In genomic region chr16:15886078-15886477, GRCh38 we compare ENCODE assay signal across 16 cellular contexts. TPM values are rescaled to one million over a fixed set of nuclear protein-coding genes. Genes with fewer than 3 reads are reported as not detected.
DNase-seq lines count a peak whose midpoint lies in the region; ATAC-seq and TF ChIP-seq lines count a peak whose summit lies in the region.
"Had no signal": no experiment of that assay in that cellular context is flagged by ENCODE, and none has a peak within 500 bp of the region (broad histone marks: within the 10 kb centered on the region; RNA-seq: fewer than 3 reads in every experiment).

No MANE protein-coding gene starts in this region.

- no peaks in the 10 kb centered on the region for H3K9me3 ChIP-seq in MG63
- H3K9me3 ChIP-seq: heart left ventricle had no signal

- H3K9me3 Mint-ChIP-seq in activated CD4-positive, alpha-beta T cell treated with anti-CD3 and anti-CD28 coated beads, Interleukin-2, amount 10 ng/mL, durations not matched to agents 24 days and 14 days, result no peaks in the 10 kb centered on the region
- H3K9me3 Mint-ChIP-seq in brain, result no peaks in the 10 kb centered on the region
- no peaks in the 10 kb centered on the region for H3K9me3 Mint-ChIP-seq in osteocyte (ENCODE audit: unreplicated experiment)

- H3K27me3 ChIP-seq in MG63, result no peaks in the 10 kb centered on the region
- H3K27me3 ChIP-seq: heart left ventricle had no signal

- intact Hi-C loops in activated CD4-positive, alpha-beta T cell treated with anti-CD3 and anti-CD28 coated beads, Interleukin-2, amount 10 ng/mL, durations not matched to agents 24 days and 14 days (cut with micrococcal nuclease), result no loop called here

- H3K36me3 ChIP-seq in MG63, result peaks cover 56% of the 10 kb centered on the region

- peak overlapping the region; percentile 66 for H3K27ac Mint-ChIP-seq in activated CD4-positive, alpha-beta T cell treated with anti-CD3 and anti-CD28 coated beads, Interleukin-2, amount 10 ng/mL, durations not matched to agents 24 days and 14 days
- H3K27ac Mint-ChIP-seq in brain, result peak overlapping the region in 3 of 5 experiments; percentile 19 to 55 (median 37)
- H3K27ac Mint-ChIP-seq in osteocyte (ENCODE audit: unreplicated experiment), result peak overlapping the region; percentile 20

- H3K27me3 Mint-ChIP-seq in activated CD4-positive, alpha-beta T cell treated with anti-CD3 and anti-CD28 coated beads, Interleukin-2, amount 10 ng/mL, durations not matched to agents 24 days and 14 days, result no peaks in the 10 kb centered on the region
- no peaks in the 10 kb centered on the region for H3K27me3 Mint-ChIP-seq in brain
- H3K27me3 Mint-ChIP-seq in osteocyte (ENCODE audit: unreplicated experiment), result no peaks in the 10 kb centered on the region

- H3K4me3 ChIP-seq in MG63, result peak overlapping the region; percentile 5; the same call in 1 of the 2 replicates
- H3K4me3 ChIP-seq: heart left ventricle had no signal

- no peak for DNase-seq in activated CD4-positive, alpha-beta T cell treated with anti-CD3 and anti-CD28 coated beads, Interleukin-2, amount 10 ng/mL, durations not matched to agents 24 days and 14 days
- no peak for DNase-seq in activated CD4-positive, alpha-beta T cell treated with anti-CD3 and anti-CD28 coated beads, Interleukin-2, amount 50 U/mL, for 1 hour
- DNase-seq in MG63, result no peak
- DNase-seq in osteocyte (ENCODE audit: extremely low spot score, unreplicated experiment), result no peak
- no peak for DNase-seq in NOMO-1 (lab: John Stamatoyannopoulos, UW; ENCODE audit: unreplicated experiment in 2 of 2)
- no peak for DNase-seq in NCI-H82 treated with DMSO at 0.1 percent for 48 hours (lab: John Stamatoyannopoulos, UW; ENCODE audit: unreplicated experiment)
- DNase-seq: ACHN, caudate nucleus, DMS153, heart left ventricle, left colon, NCI-H2107 had no signal

- H3K4me3 Mint-ChIP-seq in activated CD4-positive, alpha-beta T cell treated with anti-CD3 and anti-CD28 coated beads, Interleukin-2, amount 10 ng/mL, durations not matched to agents 24 days and 14 days, result peak overlapping the region; percentile 29
- H3K4me3 Mint-ChIP-seq in brain (peak overlapping the region; percentile 24 to 72 (median 71)), osteocyte (ENCODE audit: unreplicated experiment) (peak overlapping the region; percentile 24)

- peaks cover 25% of the 10 kb centered on the region for H3K36me3 Mint-ChIP-seq in activated CD4-positive, alpha-beta T cell treated with anti-CD3 and anti-CD28 coated beads, Interleukin-2, amount 10 ng/mL, durations not matched to agents 24 days and 14 days (ENCODE audit: low read depth)
- H3K36me3 Mint-ChIP-seq in brain, result peaks cover 33% of the 10 kb centered on the region
- peaks cover 17% of the 10 kb centered on the region for H3K36me3 Mint-ChIP-seq in osteocyte (ENCODE audit: unreplicated experiment)

- H3K4me1 Mint-ChIP-seq in activated CD4-positive, alpha-beta T cell treated with anti-CD3 and anti-CD28 coated beads, Interleukin-2, amount 10 ng/mL, durations not matched to agents 24 days and 14 days, result peaks cover 31% of the 10 kb centered on the region
- H3K4me1 Mint-ChIP-seq in brain (peaks cover 40% of the 10 kb centered on the region), osteocyte (ENCODE audit: unreplicated experiment) (peaks cover 32% of the 10 kb centered on the region)

- TF ChIP-seq CTCF in brain (conservative IDR thresholded peaks at IDR 0.05) (no peak), osteocyte (IDR thresholded peaks at IDR 0.05) (no peak)

- ATAC-seq in HG03139 (IDR thresholded peaks at IDR 0.05; ENCODE audit: unreplicated experiment), result no peak
- ATAC-seq: heart left ventricle, left colon had no signal

RNA-seq across cellular contexts. Expression of gene CEP20, which starts 2.3 kb away (rescaled TPM):
- 39.2 and 46.1 TPM in 2 replicates for total RNA-seq in activated CD4-positive, alpha-beta T cell treated with anti-CD3 and anti-CD28 coated beads, Interleukin-2, amount 10 ng/mL, durations not matched to agents 24 days and 14 days
- 110 and 122 TPM in 2 replicates for total RNA-seq in MG63 (2014; rRNA removed; shearing (Covaris generic); ENCODE audit: low replicate concordance)
- polyA plus RNA-seq in brain (ENCODE audit: insufficient read depth, low read depth, low replicate concordance), result 20.1 TPM
- total RNA-seq in osteocyte, result 24.3 and 31.2 TPM in 2 replicates

RNA-seq across cellular contexts. Expression of gene MYH11, which starts 29.2 kb away (rescaled TPM):
- 0.05 TPM in 1 of 2 replicates, not detected in the other for total RNA-seq in activated CD4-positive, alpha-beta T cell treated with anti-CD3 and anti-CD28 coated beads, Interleukin-2, amount 10 ng/mL, durations not matched to agents 24 days and 14 days
- total RNA-seq in MG63 (2014; rRNA removed; shearing (Covaris generic); ENCODE audit: low replicate concordance), result 0.03 TPM in 1 of 2 replicates, not detected in the other
- polyA plus RNA-seq in brain (ENCODE audit: insufficient read depth, low read depth, low replicate concordance), result 9.7 TPM
- 1.9 and 2.0 TPM in 2 replicates for total RNA-seq in osteocyte
- total RNA-seq: SK-MEL-5 had no signal
- polyA plus RNA-seq: neural cell had no signal
